ENCODE assay signal across 8 cellular contexts in the genomic region with DNA sequence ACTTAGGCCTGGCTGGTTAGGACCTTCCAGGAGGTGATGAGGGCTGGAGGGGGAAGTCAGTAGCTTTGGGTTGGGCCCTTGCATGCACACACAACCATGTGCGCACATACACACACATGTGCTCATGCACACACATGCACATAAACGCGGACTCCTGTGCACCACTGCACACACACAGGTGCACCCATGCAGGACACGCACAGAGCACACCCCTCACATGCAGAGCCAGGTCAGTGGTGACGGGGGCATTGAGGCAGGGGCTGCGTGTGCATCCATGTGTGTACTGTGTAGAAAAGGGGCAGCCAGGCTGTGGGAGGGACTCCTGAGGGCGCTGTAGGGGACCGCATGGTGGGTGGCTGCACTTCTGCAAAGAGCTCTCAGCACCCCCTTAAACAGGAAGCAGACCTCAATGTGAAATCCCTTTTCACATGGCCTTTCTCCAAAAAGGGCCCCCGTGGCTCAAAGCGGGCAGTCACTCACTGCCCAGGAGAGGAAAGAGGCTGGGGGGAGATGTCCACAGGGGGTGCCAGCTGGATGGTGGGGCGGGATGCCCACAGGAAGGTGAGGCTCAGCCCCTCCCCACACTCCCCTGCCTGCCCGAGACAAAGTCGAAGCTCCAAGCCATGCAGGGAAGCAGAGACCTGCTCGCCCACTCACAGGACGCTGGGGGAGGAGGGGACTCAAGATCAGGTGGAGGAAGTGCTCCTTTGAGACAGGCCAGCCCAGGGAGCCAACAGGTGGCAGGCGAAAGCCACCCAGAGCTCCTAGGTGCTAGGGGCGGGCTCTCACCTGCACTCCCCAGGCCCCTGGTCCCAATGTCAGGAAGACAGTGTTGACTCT.
DNase-seq lines count a peak whose midpoint lies in the region; ATAC-seq and TF ChIP-seq lines count a peak whose summit lies in the region.

No MANE protein-coding gene starts in this region.

- H3K36me3 Mint-ChIP-seq in HFFc6 (ENCODE audit: low read depth), result no peaks in the 10 kb centered on the region

- H3K9me3 ChIP-seq in OCI-LY1 (ENCODE audit: low read length) (no peaks in the 10 kb centered on the region), left ventricle myocardium inferior (replicated peaks) (no peaks in the 10 kb centered on the region), GM23248 (ENCODE audit: low read depth) (no peaks in the 10 kb centered on the region)

- H3K27ac ChIP-seq in OCI-LY1 (ENCODE audit: low read depth, low read length, poor library complexity, severe bottlenecking) (peak overlapping the region; percentile 81), left ventricle myocardium inferior (replicated peaks) (peak overlapping the region; percentile 46), GM23248 (no peak overlapping the region)

- H3K79me2 ChIP-seq in OCI-LY1 (ENCODE audit: insufficient read depth, low read length), result no peaks in the 10 kb centered on the region
- H3K79me2 ChIP-seq in GM23248 (ENCODE audit: insufficient read depth), result no peaks in the 10 kb centered on the region

- H4K20me1 ChIP-seq in OCI-LY1 (ENCODE audit: insufficient read depth, low read length) (no peaks in the 10 kb centered on the region), GM23248 (ENCODE audit: insufficient read depth) (no peaks in the 10 kb centered on the region)

- peaks cover 5% of the 10 kb centered on the region for H3K27me3 Mint-ChIP-seq in HFFc6 (ENCODE audit: insufficient read depth)

- H3K4me2 ChIP-seq in OCI-LY1 (ENCODE audit: low read length) (peak overlapping the region; percentile 40; the same call in 1 of the 2 replicates), GM23248 (ENCODE audit: unreplicated experiment) (no peak overlapping the region)

- no peak overlapping the region for H2AFZ ChIP-seq in OCI-LY1 (ENCODE audit: low read length)
- no peak overlapping the region for H2AFZ ChIP-seq in GM23248

- peaks cover 81% of the 10 kb centered on the region for H3K36me3 ChIP-seq in OCI-LY1 (ENCODE audit: insufficient read depth, low read length)
- H3K36me3 ChIP-seq in left ventricle myocardium inferior, result peaks cover 57% of the 10 kb centered on the region
- no peaks in the 10 kb centered on the region for H3K36me3 ChIP-seq in GM23248 (ENCODE audit: low read depth)

- no peak overlapping the region for H3K27ac Mint-ChIP-seq in HFFc6

- H3K4me3 ChIP-seq in OCI-LY1 (ENCODE audit: low read depth, low read length, poor library complexity, severe bottlenecking) (no peak overlapping the region), left ventricle myocardium inferior (no peak overlapping the region), GM23248 (no peak overlapping the region)

- H3K4me1 ChIP-seq in OCI-LY1 (ENCODE audit: insufficient read depth, low read length, severe bottlenecking) (peaks cover 61% of the 10 kb centered on the region), left ventricle myocardium inferior (peaks cover 52% of the 10 kb centered on the region), GM23248 (ENCODE audit: insufficient read depth) (peaks cover 7% of the 10 kb centered on the region; the same call in 1 of the 2 replicates)

- intact Hi-C loops in left ventricle myocardium inferior (cut with micrococcal nuclease), result no loop called here

- no peak overlapping the region for H3K4me3 Mint-ChIP-seq in HFFc6

- peaks cover 17% of the 10 kb centered on the region for H3K4me1 Mint-ChIP-seq in HFFc6 (ENCODE audit: low read depth)

- peak; percentile 54 for TF ChIP-seq CTCF in GM10266 (IDR thresholded peaks at IDR 0.05; ENCODE audit: control insufficient read depth, insufficient read depth, low read depth, missing control alignments)
- peak; percentile 55 for TF ChIP-seq CTCF in OCI-LY1 (IDR thresholded peaks at IDR 0.05; ENCODE audit: low read length)
- TF ChIP-seq CTCF in left ventricle myocardium inferior (IDR thresholded peaks at IDR 0.05; ENCODE audit: borderline replicate concordance), result no peak
- no peak for TF ChIP-seq CTCF in HFFc6 (IDR thresholded peaks at IDR 0.05)

- peak; percentile 62 for DNase-seq in GM10266 (ENCODE audit: extremely low spot score)
- peak; percentile 11 for DNase-seq in left ventricle myocardium inferior
- DNase-seq in NCI-H82 treated with DMSO at 0.1 percent for 48 hours (lab: John Stamatoyannopoulos, UW; ENCODE audit: unreplicated experiment), result no peak
- no peak for DNase-seq in HFFc6
- no peak for DNase-seq in GOT3 (lab: John Stamatoyannopoulos, UW)
- DNase-seq in GM23248, result no peak

- peak overlapping the region; percentile 11; the same call in 1 of the 2 replicates for H3K9ac ChIP-seq in OCI-LY1 (ENCODE audit: low read length)
- H3K9ac ChIP-seq in GM23248, result no peak overlapping the region

- H3K9me2 ChIP-seq in OCI-LY1 (ENCODE audit: low read depth, low read length), result no peaks in the 10 kb centered on the region
- no peaks in the 10 kb centered on the region for H3K9me2 ChIP-seq in GM23248 (ENCODE audit: insufficient read depth)

- H3K27me3 ChIP-seq in OCI-LY1 (ENCODE audit: insufficient read depth, low read length) (no peaks in the 10 kb centered on the region), left ventricle myocardium inferior (ENCODE audit: low read depth) (no peaks in the 10 kb centered on the region), GM23248 (replicated peaks; ENCODE audit: insufficient read depth) (no peaks in the 10 kb centered on the region)

- WGBS in GM23248 (ENCODE audit: low coverage in 1 of 2, low lambda C conversion rate in 2 of 2, missing lambda C conversion rate in 2 of 2), 2 experiments, result 90 to 91% methylated on average over 15 to 17 of the region's 17 CpGs

- H3K9me3 Mint-ChIP-seq in HFFc6, result no peaks in the 10 kb centered on the region

- in situ Hi-C loops in GM23248 (cut with MboI), result no loop called here

- peak; percentile 48 for ATAC-seq in GM21528 (IDR thresholded peaks at IDR 0.05; ENCODE audit: low FRiP score, unreplicated experiment)

- H3F3A ChIP-seq in OCI-LY1 (ENCODE audit: insufficient read depth, low read length) (no peaks in the 10 kb centered on the region), GM23248 (ENCODE audit: insufficient read depth) (no peaks in the 10 kb centered on the region)

Comparison
In these comparisons a context has a peak if more than half of its experiments do, and no peak if none do; other contexts are left out.
1. DNase-seq: peak in GM10266 (single experiment) and left ventricle myocardium inferior (single experiment); none in NCI-H82 treated with DMSO at 0.1 percent for 48 hours (single experiment), HFFc6 (single experiment), GOT3 (single experiment) and GM23248 (single experiment).
2. CTCF ChIP-seq: peak in GM10266 (single experiment) and OCI-LY1 (single experiment); none in left ventricle myocardium inferior (single experiment) and HFFc6 (single experiment).